10 cellular contexts compared by ENCODE assay signal in the genomic region with DNA sequence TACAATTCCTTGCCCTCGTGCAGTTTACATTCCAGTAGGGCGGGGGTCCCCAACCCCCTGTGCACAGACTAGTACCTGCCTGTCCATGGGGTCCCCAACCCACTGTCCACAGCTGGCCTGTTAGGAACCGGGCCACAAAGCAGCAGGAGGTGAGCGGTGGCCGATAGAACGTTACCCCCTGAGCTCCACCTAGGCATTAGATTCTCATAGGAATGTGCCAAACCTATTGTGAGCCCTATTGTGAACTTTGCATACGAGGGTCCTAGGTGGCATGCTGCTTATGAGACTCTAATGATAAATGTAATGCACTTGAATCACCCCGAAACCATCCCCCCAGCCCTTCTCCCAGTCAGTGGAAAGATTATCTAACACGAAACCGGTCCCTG. TPM values are rescaled to one million over a fixed set of nuclear protein-coding genes. Genes with fewer than 3 reads are reported as not detected.
DNase-seq lines count a peak whose midpoint lies in the region; ATAC-seq and TF ChIP-seq lines count a peak whose summit lies in the region.
"Had no signal": no experiment of that assay in that cellular context is flagged by ENCODE, and none has a peak within 500 bp of the region (broad histone marks: within the 10 kb centered on the region; RNA-seq: fewer than 3 reads in every experiment).

No MANE protein-coding gene starts in this region.

- no peak overlapping the region for H3K14ac ChIP-seq in IMR-90 (replicated peaks; ENCODE audit: low read depth, low read length)

- no peak overlapping the region for H2BK20ac ChIP-seq in IMR-90 (ENCODE audit: low read depth, low read length)

- no peaks in the 10 kb centered on the region for H3K9me3 Mint-ChIP-seq in CD8-positive, alpha-beta memory T cell
- no peaks in the 10 kb centered on the region for H3K9me3 Mint-ChIP-seq in activated T-helper 17 cell treated with anti-CD3 and anti-CD28 coated beads, Interleukin-2, amount 50 U/mL, for 72 hours
- no peaks in the 10 kb centered on the region for H3K9me3 Mint-ChIP-seq in naive thymus-derived CD8-positive, alpha-beta T cell

- no peak for ATAC-seq in IMR-90 (ENCODE audit: low read depth)
- no peak for ATAC-seq in activated T-helper 17 cell treated with anti-CD3 and anti-CD28 coated beads, Interleukin-2, amount 50 U/mL, for 72 hours (replicated peaks)
- no peak for ATAC-seq in naive thymus-derived CD8-positive, alpha-beta T cell
- no peak for ATAC-seq in GM19463 (IDR thresholded peaks at IDR 0.05; ENCODE audit: unreplicated experiment)
- no peak for ATAC-seq in GM19324 (IDR thresholded peaks at IDR 0.05; ENCODE audit: low FRiP score, unreplicated experiment)

- 0 out of 2 replicates have a peak, but pooled peaks cover 5% of the 10 kb centered on the region for H4K20me1 ChIP-seq in IMR-90 (ENCODE audit: insufficient read depth, low read length)

- CTCF ChIA-PET in CD8-positive, alpha-beta memory T cell (lab: Charles Lee) = interaction anchor here (1.9 kb wide), 1 partner anchor 67 kb away, joined by 10 read pairs; no protein-coding TSS in a partner anchor
- CTCF ChIA-PET in IMR-90 (lab: Yijun Ruan, JAX) = interaction anchor here (0.9 kb wide), 1 partner anchor 10 kb away, joined by 3 read pairs; no protein-coding TSS in a partner anchor

- intact Hi-C loops in IMR-90 (cut with micrococcal nuclease) = loop anchor here (2.0 to 5.0 kb wide), 4 partner anchors 43 to 494 kb away; a partner anchor contains a TSS

- no peak overlapping the region for H3K18ac ChIP-seq in IMR-90 (ENCODE audit: low read depth, low read length)

- no peak overlapping the region for H3K4me2 ChIP-seq in IMR-90 (ENCODE audit: low read depth, low read length)

- POLR2A ChIA-PET in CD8-positive, alpha-beta memory T cell (lab: Charles Lee) = interaction anchor here (1.2 kb wide), 1 partner anchor 67 kb away, joined by 3 read pairs; no protein-coding TSS in a partner anchor
- POLR2A ChIA-PET in IMR-90 (lab: Charles Lee; ENCODE audit: unreplicated experiment) = no interaction called here
- POLR2A ChIA-PET in naive thymus-derived CD8-positive, alpha-beta T cell (lab: Charles Lee) = no interaction called here

- H3K79me1 ChIP-seq in IMR-90 (ENCODE audit: low read depth in 1 of 2, low read length in 2 of 2) = peaks cover 9 to 28% of the 10 kb centered on the region in 2 experiments

- H3K4ac ChIP-seq in IMR-90 (ENCODE audit: low read depth, low read length) = peak overlapping the region; percentile 16; the same call in 1 of the 2 replicates

- in situ Hi-C loops in IMR-90 (cut with MboI; ENCODE audit: low sequenced_read_pairs) = no loop called here

- H2AK5ac ChIP-seq in IMR-90 (ENCODE audit: low read depth, low read length) = no peak overlapping the region

- no peak overlapping the region for H4K5ac ChIP-seq in IMR-90 (ENCODE audit: low read depth, low read length)

- no peak for TF ChIP-seq POLR2A in IMR-90 (IDR thresholded peaks at IDR 0.05; ENCODE audit: low read depth, low read length)

- no peak overlapping the region for H3K56ac ChIP-seq in IMR-90 (ENCODE audit: extremely low read depth, insufficient read depth, low read length)

- no peak overlapping the region for H4K91ac ChIP-seq in IMR-90 (ENCODE audit: insufficient read depth, low read depth, low read length)

- H3K9me3 ChIP-seq in CD8-positive, alpha-beta memory T cell (ENCODE audit: low read length) = no peaks in the 10 kb centered on the region
- H3K9me3 ChIP-seq in IMR-90 (ENCODE audit: control insufficient read depth, insufficient read depth, low read length) = no peaks in the 10 kb centered on the region
- H3K9me3 ChIP-seq: ovary had no signal

- peak overlapping the region in 5 of 8 donors; percentile 12 to 73 (median 51) for H3K27ac Mint-ChIP-seq in CD8-positive, alpha-beta memory T cell
- H3K27ac Mint-ChIP-seq in activated T-helper 17 cell treated with anti-CD3 and anti-CD28 coated beads, Interleukin-2, amount 50 U/mL, for 72 hours = peak overlapping the region; percentile 96
- H3K27ac Mint-ChIP-seq in naive thymus-derived CD8-positive, alpha-beta T cell = peak overlapping the region in 5 of 10 donors; percentile 35 to 70 (median 41)

- H3K4me1 Mint-ChIP-seq in CD8-positive, alpha-beta memory T cell = peaks cover 16 to 25% (median 24%) of the 10 kb centered on the region in 3 donors
- H3K4me1 Mint-ChIP-seq in activated T-helper 17 cell treated with anti-CD3 and anti-CD28 coated beads, Interleukin-2, amount 50 U/mL, for 72 hours = no peaks in the 10 kb centered on the region
- H3K4me1 Mint-ChIP-seq in naive thymus-derived CD8-positive, alpha-beta T cell = peaks cover 7 to 27% (median 18%) of the 10 kb centered on the region in 4 donors

- dilution Hi-C loops in IMR-90 (cut with HindIII; ENCODE audit: low sequenced_read_pairs, unreplicated experiment) = no loop called here

- H3K27me3 ChIP-seq in CD8-positive, alpha-beta memory T cell (ENCODE audit: insufficient read depth, low read length, poor library complexity, severe bottlenecking) = no peaks in the 10 kb centered on the region
- no peaks in the 10 kb centered on the region for H3K27me3 ChIP-seq in IMR-90 (ENCODE audit: control insufficient read depth, insufficient read depth, low read length)
- H3K27me3 ChIP-seq: ovary had no signal

- peak overlapping the region; percentile 79 to 99 (median 99) for H3K4me3 Mint-ChIP-seq in CD8-positive, alpha-beta memory T cell
- H3K4me3 Mint-ChIP-seq in activated T-helper 17 cell treated with anti-CD3 and anti-CD28 coated beads, Interleukin-2, amount 50 U/mL, for 72 hours = peak overlapping the region; percentile 93
- peak overlapping the region; percentile 46 to 98 (median 92) for H3K4me3 Mint-ChIP-seq in naive thymus-derived CD8-positive, alpha-beta T cell

- no peak overlapping the region for H2BK15ac ChIP-seq in IMR-90 (ENCODE audit: low read depth, low read length)

- peak overlapping the region; percentile 94 for H2AK9ac ChIP-seq in IMR-90 (replicated peaks; ENCODE audit: low read depth, low read length, poor library complexity)

- TF ChIP-seq RAD21 in IMR-90 (IDR thresholded peaks at IDR 0.05; ENCODE audit: low read length) = no peak

- no peak overlapping the region for H3K9ac ChIP-seq in IMR-90 (ENCODE audit: low read depth, low read length)

- H3K4me1 ChIP-seq in CD8-positive, alpha-beta memory T cell (ENCODE audit: insufficient read depth, low read length) = peaks cover 8% of the 10 kb centered on the region
- no peaks in the 10 kb centered on the region for H3K4me1 ChIP-seq in IMR-90 (ENCODE audit: control insufficient read depth, insufficient read depth, low read length)

- H3K36me3 Mint-ChIP-seq in CD8-positive, alpha-beta memory T cell = peaks cover 0 to 5% (median 0%) of the 10 kb centered on the region in 3 donors
- H3K36me3 Mint-ChIP-seq in activated T-helper 17 cell treated with anti-CD3 and anti-CD28 coated beads, Interleukin-2, amount 50 U/mL, for 72 hours (ENCODE audit: low read depth) = peaks cover 8% of the 10 kb centered on the region
- H3K36me3 Mint-ChIP-seq in naive thymus-derived CD8-positive, alpha-beta T cell = no peaks in the 10 kb centered on the region

- no peaks in the 10 kb centered on the region for H3K36me3 ChIP-seq in CD8-positive, alpha-beta memory T cell (ENCODE audit: insufficient read depth, low read length)
- no peaks in the 10 kb centered on the region for H3K36me3 ChIP-seq in IMR-90 (ENCODE audit: control insufficient read depth, insufficient read depth, low read length)
- H3K36me3 ChIP-seq: ovary had no signal

- H2BK120ac ChIP-seq in IMR-90 (ENCODE audit: low read depth, low read length) = no peak overlapping the region

- peak overlapping the region; percentile 8 for H2AFZ ChIP-seq in IMR-90 (replicated peaks; ENCODE audit: low read length, poor library complexity)

- no peak overlapping the region for H3K4me3 ChIP-seq in CD8-positive, alpha-beta memory T cell (ENCODE audit: low read length)
- no peak overlapping the region for H3K4me3 ChIP-seq in IMR-90 (ENCODE audit: insufficient read depth, low read depth, low read length)

- H4K8ac ChIP-seq in IMR-90 (ENCODE audit: low read depth in 2 of 2, low read length in 2 of 2) = peak overlapping the region in 1 of 2 experiments; percentile 20; a peak in 2 of 4 replicates

- BruUV-seq in IMR-90 (replicated peaks; lab: Mats Ljungman, UMichigan) = no TSS peak

- H3K27ac ChIP-seq in CD8-positive, alpha-beta memory T cell (ENCODE audit: low read depth, low read length) = peak overlapping the region; percentile 84
- H3K27ac ChIP-seq in IMR-90 (ENCODE audit: insufficient read depth, low read length) = no peak overlapping the region
- H3K27ac ChIP-seq: ovary had no signal

- H3K23ac ChIP-seq in IMR-90 (ENCODE audit: low read depth, low read length) = no peak overlapping the region

- H3K9me1 ChIP-seq in IMR-90 (ENCODE audit: insufficient read depth, low read length) = peaks cover 8% of the 10 kb centered on the region

- TF ChIP-seq CTCF in IMR-90 (conservative IDR thresholded peaks at IDR 0.05; ENCODE audit: low read depth, low read length) = no peak

- WGBS in IMR-90 (ENCODE audit: extremely low coverage in 2 of 2, insufficient read length in 1 of 2), 2 experiments = 90% methylated on average over 2 of the region's 10 CpGs; no CpG with 5 or more reads in 1 of the 2 experiments

- no peak overlapping the region for H2BK5ac ChIP-seq in IMR-90 (ENCODE audit: low read depth, low read length, poor library complexity, severe bottlenecking)

- H3K27me3 Mint-ChIP-seq in CD8-positive, alpha-beta memory T cell = no peaks in the 10 kb centered on the region
- no peaks in the 10 kb centered on the region for H3K27me3 Mint-ChIP-seq in activated T-helper 17 cell treated with anti-CD3 and anti-CD28 coated beads, Interleukin-2, amount 50 U/mL, for 72 hours
- H3K27me3 Mint-ChIP-seq in naive thymus-derived CD8-positive, alpha-beta T cell = peaks cover 0 to 4% (median 0%) of the 10 kb centered on the region in 5 donors

- DNase-seq in CD8-positive, alpha-beta memory T cell = no peak
- DNase-seq in IMR-90 = no peak
- no peak for DNase-seq in naive thymus-derived CD8-positive, alpha-beta T cell
- DNase-seq in dedifferentiated amniotic fluid mesenchymal stem cell (ENCODE audit: extremely low spot score) = no peak
- DNase-seq in SKM-1 (lab: John Stamatoyannopoulos, UW; ENCODE audit: unreplicated experiment) = no peak
- DNase-seq: activated effector memory CD4-positive, alpha-beta T cell treated with Interleukin-2 at 50 U/mL for 16 hours had no signal

RNA-seq across cellular contexts. Expression of a gene that starts 1.5 kb away (rescaled TPM):
- total RNA-seq in CD8-positive, alpha-beta memory T cell = 1 to 10 TPM; 7.9 to 9.3 TPM
- polyA plus RNA-seq in CD8-positive, alpha-beta memory T cell = 0.81 TPM
- total RNA-seq in IMR-90 (2012; rRNA removed) = 6.1 and 7.0 TPM in 2 replicates
- 2.2 and 3.7 TPM in 2 replicates for polyA plus RNA-seq in IMR-90 (2012; rRNA removed)
- polyA plus RNA-seq in IMR-90 (2012; cell fraction: cytosol; rRNA removed) = 0.59 and 1.5 TPM in 2 replicates
- 2.1 and 8.4 TPM in 2 replicates for polyA plus RNA-seq in IMR-90 (2012; cell fraction: nucleus; rRNA removed; ENCODE audit: low replicate concordance)
- total RNA-seq in activated T-helper 17 cell treated with anti-CD3 and anti-CD28 coated beads, Interleukin-2, amount 50 U/mL, for 72 hours = 10 to 100 TPM in 1 of 2 donors, 1 to 10 TPM in 1; 9.7 to 11.4 TPM
- 1 to 10 TPM in 1 of 2 experiments, under 1 TPM in 1; 0.60 to 1.4 TPM for total RNA-seq in naive thymus-derived CD8-positive, alpha-beta T cell
- under 1 TPM; 0.41 to 0.61 (median 0.51) TPM for polyA plus RNA-seq in naive thymus-derived CD8-positive, alpha-beta T cell

RNA-seq across cellular contexts. Expression of a gene that starts 1.5 kb away (rescaled TPM):
- total RNA-seq in CD8-positive, alpha-beta memory T cell = 10 to 100 TPM; 17.4 to 22.2 TPM
- 2.3 TPM for polyA plus RNA-seq in CD8-positive, alpha-beta memory T cell
- 10.2 and 15.0 TPM in 2 replicates for total RNA-seq in IMR-90 (2012; rRNA removed)
- 5.6 and 7.5 TPM in 2 replicates for polyA plus RNA-seq in IMR-90 (2012; rRNA removed)
- polyA plus RNA-seq in IMR-90 (2012; cell fraction: cytosol; rRNA removed) = 5.0 and 6.0 TPM in 2 replicates
- polyA plus RNA-seq in IMR-90 (2012; cell fraction: nucleus; rRNA removed; ENCODE audit: low replicate concordance) = 12.0 and 13.7 TPM in 2 replicates
- total RNA-seq in activated T-helper 17 cell treated with anti-CD3 and anti-CD28 coated beads, Interleukin-2, amount 50 U/mL, for 72 hours = 10 to 100 TPM; 18.1 to 21.8 TPM
- total RNA-seq in naive thymus-derived CD8-positive, alpha-beta T cell = 1 to 10 TPM; 2.1 to 3.8 TPM
- polyA plus RNA-seq in naive thymus-derived CD8-positive, alpha-beta T cell = 1 to 10 TPM; 1.2 to 3.1 (median 1.8) TPM

RNA-seq across cellular contexts. Expression of a gene that starts 44.0 kb away (rescaled TPM):
- total RNA-seq in CD8-positive, alpha-beta memory T cell = 1 to 10 TPM; 6.8 to 7.3 TPM
- 7.4 TPM for polyA plus RNA-seq in CD8-positive, alpha-beta memory T cell
- total RNA-seq in IMR-90 (2012; rRNA removed) = 0.54 and 0.56 TPM in 2 replicates
- 0.50 and 0.55 TPM in 2 replicates for polyA plus RNA-seq in IMR-90 (2012; rRNA removed)
- 0.01 and 0.14 TPM in 2 replicates for polyA plus RNA-seq in IMR-90 (2012; cell fraction: cytosol; rRNA removed)
- polyA plus RNA-seq in IMR-90 (2012; cell fraction: nucleus; rRNA removed; ENCODE audit: low replicate concordance) = 0.08 and 0.57 TPM in 2 replicates
- total RNA-seq in activated T-helper 17 cell treated with anti-CD3 and anti-CD28 coated beads, Interleukin-2, amount 50 U/mL, for 72 hours = 10 to 100 TPM; 13.3 to 15.1 TPM
- 10 to 100 TPM; 11.2 to 15.5 TPM for total RNA-seq in naive thymus-derived CD8-positive, alpha-beta T cell
- 10 to 100 TPM in 2 of 3 donors, 1 to 10 TPM in 1; 7.9 to 15.7 (median 14.8) TPM for polyA plus RNA-seq in naive thymus-derived CD8-positive, alpha-beta T cell
